In the genomic region with DNA sequence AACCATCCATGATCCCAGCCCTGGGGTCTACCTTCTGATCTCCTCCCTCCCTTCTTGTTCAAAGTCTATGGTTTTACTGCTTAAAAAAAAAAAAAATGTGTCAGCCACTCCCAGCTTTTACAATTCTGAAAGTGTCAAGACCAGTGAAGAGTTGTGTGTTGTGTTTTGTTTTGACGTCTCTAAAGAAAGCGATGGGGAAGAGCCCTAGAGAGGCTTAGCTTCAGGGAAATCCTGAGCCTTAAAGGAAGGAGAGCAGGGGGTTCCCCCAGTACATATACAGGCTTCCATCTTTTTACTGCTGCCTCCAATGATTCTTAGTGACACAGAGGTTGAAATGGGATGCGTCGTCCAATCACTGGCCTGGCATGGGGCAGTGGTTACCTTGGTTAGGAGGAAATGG, we compare ENCODE assay signal across 1 cellular context.
TF ChIP-seq lines count a peak whose summit lies in the region.

No MANE protein-coding gene starts in this region.

TF ChIP-seq in IMR-90, 13 proteins besides CTCF, POLR2A, EP300 and RAD21:
- TF ChIP-seq SMC3 (IDR thresholded peaks at IDR 0.05; ENCODE audit: low read depth, low read length) (no peak), MXI1 (IDR thresholded peaks at IDR 0.05; ENCODE audit: borderline replicate concordance, low read depth, low read length) (no peak), RFX5 (IDR thresholded peaks at IDR 0.05; ENCODE audit: low read depth, low read length) (no peak), RCOR1 (IDR thresholded peaks at IDR 0.05; ENCODE audit: insufficient replicate concordance, low read length) (no peak), FOS (IDR thresholded peaks at IDR 0.05; ENCODE audit: low read depth, low read length) (no peak), ELK1 (IDR thresholded peaks at IDR 0.05; ENCODE audit: borderline replicate concordance, low read depth, low read length) (no peak), USF2 (IDR thresholded peaks at IDR 0.05; ENCODE audit: low read depth, low read length) (no peak), MAZ (IDR thresholded peaks at IDR 0.05; ENCODE audit: borderline replicate concordance, low read depth, low read length) (no peak), NFE2L2 (IDR thresholded peaks at IDR 0.05; ENCODE audit: low read depth, low read length) (no peak), CHD1 (IDR thresholded peaks at IDR 0.05; ENCODE audit: low read depth, low read length) (no peak), BHLHE40 (IDR thresholded peaks at IDR 0.05; ENCODE audit: low read depth, low read length) (no peak), CEBPB (IDR thresholded peaks at IDR 0.05; ENCODE audit: low read depth, low read length) (no peak), MAFK (IDR thresholded peaks at IDR 0.05; ENCODE audit: low read depth, low read length) (no peak)
